28 cellular contexts compared by ENCODE assay signal in the genomic region with DNA sequence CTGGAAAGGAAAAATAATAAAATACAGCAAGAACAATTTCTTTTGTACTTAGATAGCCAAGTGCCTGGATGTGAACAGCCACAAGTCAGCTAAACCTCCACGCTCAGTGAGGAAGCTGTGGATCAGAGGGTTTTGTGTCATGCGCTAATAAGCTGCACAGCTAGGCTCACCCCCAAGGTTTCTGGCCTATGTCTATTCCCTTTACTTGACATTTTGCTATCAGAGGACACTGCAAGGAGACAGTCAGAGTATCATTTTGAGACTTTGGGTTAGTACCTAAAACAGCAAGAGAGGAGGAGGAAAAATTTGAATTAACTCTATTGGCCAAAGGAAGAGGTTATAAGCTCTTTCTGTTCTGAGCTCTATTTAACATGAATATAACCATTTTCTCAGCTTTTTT.
"Had no signal": no experiment of that assay in that cellular context is flagged by ENCODE, and none has a peak within 500 bp of the region (broad histone marks: within the 10 kb centered on the region; RNA-seq: fewer than 3 reads in every experiment).

No MANE protein-coding gene starts in this region.

- H3K27ac ChIP-seq: lower lobe of right lung, neural progenitor cell, neutrophil, skin epidermis, stomach, testis, thyroid gland, transverse colon, upper lobe of left lung, vagina had no signal

- H3K4me2 ChIP-seq: neural progenitor cell had no signal

- ATAC-seq: left cardiac atrium; left lobe of liver; lower lobe of right lung; natural killer cell; right cardiac atrium; sciatic nerve; stimulated activated naive B cell treated with anti-CD40 and anti-IgM and Interleukin-4, amounts not matched to agents 10 μg/mL and 1 μg/mL and 100 μg/mL, for 72 hours; stimulated activated naive CD8-positive, alpha-beta T cell treated with anti-CD3 and anti-CD28 coated beads, Interleukin-15, Interleukin-2, amounts not matched to agents 100 U/mL and 50 U/mL, for 24 hours had no signal

- H3K4me1 Mint-ChIP-seq: naive B cell; natural killer cell; nephron progenitor cell; stimulated activated naive B cell treated with anti-CD40 and anti-IgM and Interleukin-4, amounts not matched to agents 10 μg/mL and 1 μg/mL and 100 μg/mL, for 72 hours had no signal

- H3K36me3 ChIP-seq: lower lobe of right lung, neural progenitor cell, neutrophil, stomach, thyroid gland, transverse colon, upper lobe of left lung, vagina had no signal

- H2AFZ ChIP-seq: neural progenitor cell had no signal

- DNase-seq: kidney glomerular epithelial cell; left cardiac atrium; lower lobe of right lung; mammary epithelial cell; mesenchymal stem cell; naive B cell; natural killer cell; nephron progenitor cell; occipital lobe; right cardiac atrium; stimulated activated CD4-positive, alpha-beta T cell treated with anti-CD3 and anti-CD28 coated beads, Interleukin-12 subunit alpha, Interleukin-12 subunit beta, amount 100 ng/mL, for 4 hours; stimulated activated CD4-positive, alpha-beta T cell treated with anti-CD3 and anti-CD28 coated beads, Interleukin-15, amount 100 ng/mL, for 24 hours; stimulated activated CD4-positive, alpha-beta T cell treated with anti-CD3 and anti-CD28 coated beads, Interleukin-2, amount 100 ng/mL, for 24 hours; stimulated activated CD4-positive, alpha-beta T cell treated with anti-CD3 and anti-CD28 coated beads, Interleukin-4, amount 100 ng/mL, for 1 hour; stimulated activated naive B cell treated with anti-CD40 and anti-IgM and Interleukin-4, amounts not matched to agents 10 μg/mL and 1 μg/mL and 100 μg/mL, for 72 hours; stimulated activated naive CD8-positive, alpha-beta T cell treated with anti-CD3 and anti-CD28 coated beads, Interleukin-15, Interleukin-2, amounts not matched to agents 100 U/mL and 50 U/mL, for 24 hours; stomach; testis; thyroid gland; transverse colon; upper lobe of left lung had no signal

- H3K4me3 Mint-ChIP-seq: naive B cell; natural killer cell; nephron progenitor cell; neural progenitor cell; stimulated activated naive B cell treated with anti-CD40 and anti-IgM and Interleukin-4, amounts not matched to agents 10 μg/mL and 1 μg/mL and 100 μg/mL, for 72 hours had no signal

- H3K27ac Mint-ChIP-seq: naive B cell; natural killer cell; nephron progenitor cell; neural progenitor cell; progenitor cell of endocrine pancreas; stimulated activated naive B cell treated with anti-CD40 and anti-IgM and Interleukin-4, amounts not matched to agents 10 μg/mL and 1 μg/mL and 100 μg/mL, for 72 hours had no signal

- H3K4me1 ChIP-seq: lower lobe of right lung, stomach, testis, thyroid gland, transverse colon, upper lobe of left lung, vagina had no signal

- H3K27me3 Mint-ChIP-seq: progenitor cell of endocrine pancreas had no signal

- H3K27me3 ChIP-seq: neural progenitor cell, neutrophil, stomach, testis, thyroid gland, transverse colon, upper lobe of left lung, vagina had no signal

- H3K4me3 ChIP-seq: lower lobe of right lung, neural progenitor cell, skin epidermis, stomach, testis, thyroid gland, transverse colon, upper lobe of left lung, vagina had no signal

- H3K9me3 Mint-ChIP-seq: nephron progenitor cell; neural progenitor cell; stimulated activated naive B cell treated with anti-CD40 and anti-IgM and Interleukin-4, amounts not matched to agents 10 μg/mL and 1 μg/mL and 100 μg/mL, for 72 hours had no signal

- H3K36me3 Mint-ChIP-seq: naive B cell; natural killer cell; neural progenitor cell; stimulated activated naive B cell treated with anti-CD40 and anti-IgM and Interleukin-4, amounts not matched to agents 10 μg/mL and 1 μg/mL and 100 μg/mL, for 72 hours had no signal
